In genomic region chr4:18247189-18247588, GRCh38 we compare ENCODE assay signal across 23 cellular contexts.
DNase-seq lines count a peak whose midpoint lies in the region; ATAC-seq and TF ChIP-seq lines count a peak whose summit lies in the region.
"Had no signal": no experiment of that assay in that cellular context is flagged by ENCODE, and none has a peak within 500 bp of the region (broad histone marks: within the 10 kb centered on the region; RNA-seq: fewer than 3 reads in every experiment).

No MANE protein-coding gene starts in this region.

- TF ChIP-seq CTCF in GM12865 (IDR thresholded peaks at IDR 0.05; ENCODE audit: insufficient read depth, low read depth, low read length, missing control alignments) (no peak), MM.1S (IDR thresholded peaks at IDR 0.05; ENCODE audit: low read length) (no peak), progenitor cell of endocrine pancreas (IDR thresholded peaks at IDR 0.05; ENCODE audit: unreplicated experiment) (no peak)

- peaks cover 43% of the 10 kb centered on the region for H3F3A ChIP-seq in MM.1S (ENCODE audit: insufficient read depth, low read length)

- H3K9me2 ChIP-seq in MM.1S (replicated peaks; ENCODE audit: insufficient read depth, low read length) = no peaks in the 10 kb centered on the region

- H3K9ac ChIP-seq in MM.1S (ENCODE audit: low read length) = no peak overlapping the region
- H3K9ac ChIP-seq: BLaER1 treated with 17β-estradiol and CSF1 and Interleukin-3, amounts not matched to agents 10 nM and 100 nM; GM23248 had no signal

- H3K4me1 Mint-ChIP-seq in naive thymus-derived CD4-positive, alpha-beta T cell = no peaks in the 10 kb centered on the region
- no peaks in the 10 kb centered on the region for H3K4me1 Mint-ChIP-seq in progenitor cell of endocrine pancreas (ENCODE audit: low read depth)
- H3K4me1 Mint-ChIP-seq: CD14-positive monocyte; CD8-positive, alpha-beta memory T cell had no signal

- H3K27ac ChIP-seq in MM.1S (ENCODE audit: low read length) = peak overlapping the region; percentile 83
- no peak overlapping the region for H3K27ac ChIP-seq in naive thymus-derived CD4-positive, alpha-beta T cell (ENCODE audit: low read depth, low read length)
- H3K27ac ChIP-seq: A549; BLaER1 treated with 17β-estradiol and CSF1 and Interleukin-3, amounts not matched to agents 10 nM and 100 nM; GM23248 had no signal

- peaks cover 0 to 2% (median 0%) of the 10 kb centered on the region in 11 donors for H3K9me3 Mint-ChIP-seq in naive thymus-derived CD4-positive, alpha-beta T cell
- H3K9me3 Mint-ChIP-seq in progenitor cell of endocrine pancreas (ENCODE audit: low read depth) = no peaks in the 10 kb centered on the region
- H3K9me3 Mint-ChIP-seq: CD4-positive, alpha-beta T cell; CD8-positive, alpha-beta memory T cell had no signal

- no peaks in the 10 kb centered on the region for H4K20me1 ChIP-seq in MM.1S (ENCODE audit: insufficient read depth, low read length)
- H4K20me1 ChIP-seq: BLaER1 treated with 17β-estradiol and CSF1 and Interleukin-3, amounts not matched to agents 10 nM and 100 nM had no signal

- H3K36me3 ChIP-seq in MM.1S (replicated peaks; ENCODE audit: insufficient read depth, low read length) = no peaks in the 10 kb centered on the region
- H3K36me3 ChIP-seq in naive thymus-derived CD4-positive, alpha-beta T cell (ENCODE audit: control insufficient read depth in 2 of 3, insufficient read depth in 3 of 3, low read length in 3 of 3) = no peaks in the 10 kb centered on the region
- H3K36me3 ChIP-seq: BE2C; BLaER1 treated with 17β-estradiol and CSF1 and Interleukin-3, amounts not matched to agents 10 nM and 100 nM had no signal

- H3K36me3 Mint-ChIP-seq in naive thymus-derived CD4-positive, alpha-beta T cell = no peaks in the 10 kb centered on the region
- no peaks in the 10 kb centered on the region for H3K36me3 Mint-ChIP-seq in progenitor cell of endocrine pancreas (ENCODE audit: insufficient read depth)
- H3K36me3 Mint-ChIP-seq: CD14-positive monocyte; CD8-positive, alpha-beta memory T cell had no signal

- peak overlapping the region; percentile 8; the same call in 1 of the 2 replicates for H2AFZ ChIP-seq in MM.1S (ENCODE audit: low read length)
- H2AFZ ChIP-seq: GM23248 had no signal

- H3K79me2 ChIP-seq in MM.1S (ENCODE audit: low read length) = no peaks in the 10 kb centered on the region

- DNase-seq in GM12865 (ENCODE audit: low read depth) (peak; percentile 51), MM.1S (peak; percentile 91), RPMI8226 (peak; percentile 35), progenitor cell of endocrine pancreas (ENCODE audit: low spot score, unreplicated experiment) (no peak)
- DNase-seq in naive thymus-derived CD4-positive, alpha-beta T cell = no peak
- DNase-seq: 8988T; ACHN; AML-193; BE2C; CD4-positive, alpha-beta T cell; CD8-positive, alpha-beta memory T cell; DMS 273 treated with DMSO at 0.1 percent for 48 hours; DMS79; EL; GDM1; GM23248; H7; HCEC 1CT had no signal

- H3K27me3 Mint-ChIP-seq in naive thymus-derived CD4-positive, alpha-beta T cell = peaks cover 0 to 17% (median 0%) of the 10 kb centered on the region in 5 donors
- H3K27me3 Mint-ChIP-seq in progenitor cell of endocrine pancreas = peaks cover 3% of the 10 kb centered on the region
- H3K27me3 Mint-ChIP-seq: CD4-positive, alpha-beta T cell had no signal

- ATAC-seq in GM18867 (IDR thresholded peaks at IDR 0.05; ENCODE audit: unreplicated experiment) (peak; percentile 48), HG02798 (IDR thresholded peaks at IDR 0.05; ENCODE audit: poor library complexity, unreplicated experiment) (no peak)
- ATAC-seq in naive thymus-derived CD4-positive, alpha-beta T cell = no peak
- ATAC-seq: A549 had no signal

- POLR2A ChIA-PET in naive thymus-derived CD4-positive, alpha-beta T cell (lab: Charles Lee) = no interaction called here

- H3K27ac Mint-ChIP-seq in naive thymus-derived CD4-positive, alpha-beta T cell = no peak overlapping the region
- no peak overlapping the region for H3K27ac Mint-ChIP-seq in progenitor cell of endocrine pancreas
- H3K27ac Mint-ChIP-seq: CD14-positive monocyte; CD4-positive, alpha-beta T cell; CD8-positive, alpha-beta memory T cell had no signal

- intact Hi-C loops in naive thymus-derived CD4-positive, alpha-beta T cell (cut with micrococcal nuclease) = no loop called here

- H3K4me3 Mint-ChIP-seq in naive thymus-derived CD4-positive, alpha-beta T cell = no peak overlapping the region
- no peak overlapping the region for H3K4me3 Mint-ChIP-seq in progenitor cell of endocrine pancreas (ENCODE audit: low read depth)
- H3K4me3 Mint-ChIP-seq: CD14-positive monocyte; CD4-positive, alpha-beta T cell; CD8-positive, alpha-beta memory T cell had no signal

- H3K4me1 ChIP-seq in MM.1S (ENCODE audit: low read length) = peaks cover 88% of the 10 kb centered on the region
- no peaks in the 10 kb centered on the region for H3K4me1 ChIP-seq in naive thymus-derived CD4-positive, alpha-beta T cell (ENCODE audit: control insufficient read depth in 2 of 2, insufficient read depth in 2 of 2, low read length in 2 of 2)
- H3K4me1 ChIP-seq: A549; BE2C; BLaER1 treated with 17β-estradiol and CSF1 and Interleukin-3, amounts not matched to agents 10 nM and 100 nM had no signal

- H3K4me3 ChIP-seq in GM12865 (ENCODE audit: low read depth, low read length) (no peak overlapping the region), MM.1S (ENCODE audit: low read length) (no peak overlapping the region)
- no peak overlapping the region for H3K4me3 ChIP-seq in naive thymus-derived CD4-positive, alpha-beta T cell (ENCODE audit: low read length)
- H3K4me3 ChIP-seq: A549; BLaER1 treated with 17β-estradiol and CSF1 and Interleukin-3, amounts not matched to agents 10 nM and 100 nM; GM23248 had no signal

- peak overlapping the region; percentile 52 for H3K4me2 ChIP-seq in MM.1S (ENCODE audit: low read depth, low read length)
- H3K4me2 ChIP-seq: A549; BLaER1 treated with 17β-estradiol and CSF1 and Interleukin-3, amounts not matched to agents 10 nM and 100 nM had no signal

- H3K27me3 ChIP-seq in MM.1S (replicated peaks; ENCODE audit: insufficient read depth, low read length) = no peaks in the 10 kb centered on the region
- peaks cover 0 to 4% of the 10 kb centered on the region in 2 donors for H3K27me3 ChIP-seq in naive thymus-derived CD4-positive, alpha-beta T cell (ENCODE audit: control insufficient read depth in 2 of 2, insufficient read depth in 2 of 2, low read length in 2 of 2)
- H3K27me3 ChIP-seq: BE2C; BLaER1 treated with 17β-estradiol and CSF1 and Interleukin-3, amounts not matched to agents 10 nM and 100 nM had no signal

- no peaks in the 10 kb centered on the region for H3K9me3 ChIP-seq in MM.1S (replicated peaks; ENCODE audit: insufficient read depth, low read length)
- H3K9me3 ChIP-seq in naive thymus-derived CD4-positive, alpha-beta T cell (ENCODE audit: control insufficient read depth in 2 of 3, low read length in 3 of 3) = no peaks in the 10 kb centered on the region
- H3K9me3 ChIP-seq: A549; BE2C; BLaER1 treated with 17β-estradiol and CSF1 and Interleukin-3, amounts not matched to agents 10 nM and 100 nM had no signal

- CTCF ChIA-PET in naive thymus-derived CD4-positive, alpha-beta T cell (lab: Charles Lee) = no interaction called here

Comparison
In these comparisons a context has a peak if more than half of its experiments do, and no peak if none do; other contexts are left out.
1. DNase-seq: peak in GM12865 (single experiment), MM.1S (single experiment) and RPMI8226 (single experiment); none in naive thymus-derived CD4-positive, alpha-beta T cell (0 of 9) and progenitor cell of endocrine pancreas (single experiment).